ENCODE assay signal across 1 cellular context in the genomic region with DNA sequence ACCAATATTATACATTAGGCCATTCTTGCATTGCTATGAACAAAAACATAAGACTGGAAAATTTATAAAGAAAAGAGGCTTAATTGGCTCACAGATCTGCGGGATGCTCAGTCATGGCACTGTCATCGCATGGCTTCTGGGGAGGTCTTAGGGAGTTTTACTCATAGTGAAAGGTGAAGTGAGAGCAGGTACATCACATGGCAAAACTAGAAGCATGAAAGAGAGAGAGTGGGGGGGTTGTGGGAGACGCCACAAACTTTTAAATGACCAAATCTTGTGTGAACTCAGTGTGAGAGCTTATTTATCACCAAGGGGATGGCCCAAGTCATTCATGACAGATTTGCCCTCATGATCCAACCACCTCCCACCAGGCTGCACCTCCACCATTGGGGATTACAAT.
TF ChIP-seq lines count a peak whose summit lies in the region.

No MANE protein-coding gene starts in this region.

TF ChIP-seq in GM12878, 131 proteins besides CTCF, POLR2A, EP300 and RAD21 (continued from another document):
- TF ChIP-seq, protein P1, sequence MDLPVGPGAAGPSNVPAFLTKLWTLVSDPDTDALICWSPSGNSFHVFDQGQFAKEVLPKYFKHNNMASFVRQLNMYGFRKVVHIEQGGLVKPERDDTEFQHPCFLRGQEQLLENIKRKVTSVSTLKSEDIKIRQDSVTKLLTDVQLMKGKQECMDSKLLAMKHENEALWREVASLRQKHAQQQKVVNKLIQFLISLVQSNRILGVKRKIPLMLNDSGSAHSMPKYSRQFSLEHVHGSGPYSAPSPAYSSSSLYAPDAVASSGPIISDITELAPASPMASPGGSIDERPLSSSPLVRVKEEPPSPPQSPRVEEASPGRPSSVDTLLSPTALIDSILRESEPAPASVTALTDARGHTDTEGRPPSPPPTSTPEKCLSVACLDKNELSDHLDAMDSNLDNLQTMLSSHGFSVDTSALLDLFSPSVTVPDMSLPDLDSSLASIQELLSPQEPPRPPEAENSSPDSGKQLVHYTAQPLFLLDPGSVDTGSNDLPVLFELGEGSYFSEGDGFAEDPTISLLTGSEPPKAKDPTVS (IDR thresholded peaks at IDR 0.05; ENCODE audit: low read depth, low read length): no peak
- TF ChIP-seq, protein P2, sequence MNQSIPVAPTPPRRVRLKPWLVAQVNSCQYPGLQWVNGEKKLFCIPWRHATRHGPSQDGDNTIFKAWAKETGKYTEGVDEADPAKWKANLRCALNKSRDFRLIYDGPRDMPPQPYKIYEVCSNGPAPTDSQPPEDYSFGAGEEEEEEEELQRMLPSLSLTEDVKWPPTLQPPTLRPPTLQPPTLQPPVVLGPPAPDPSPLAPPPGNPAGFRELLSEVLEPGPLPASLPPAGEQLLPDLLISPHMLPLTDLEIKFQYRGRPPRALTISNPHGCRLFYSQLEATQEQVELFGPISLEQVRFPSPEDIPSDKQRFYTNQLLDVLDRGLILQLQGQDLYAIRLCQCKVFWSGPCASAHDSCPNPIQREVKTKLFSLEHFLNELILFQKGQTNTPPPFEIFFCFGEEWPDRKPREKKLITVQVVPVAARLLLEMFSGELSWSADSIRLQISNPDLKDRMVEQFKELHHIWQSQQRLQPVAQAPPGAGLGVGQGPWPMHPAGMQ (IDR thresholded peaks at IDR 0.05; ENCODE audit: borderline replicate concordance): no peak
- TF ChIP-seq IKZF2 (IDR thresholded peaks at IDR 0.05) (peak in 1 of 2 experiments; percentile 35; a peak in 2 of 4 replicates), MTA2 (IDR thresholded peaks at IDR 0.05; ENCODE audit: low read depth) (peak; percentile 64), SPI1 (IDR thresholded peaks at IDR 0.05; ENCODE audit: borderline replicate concordance, insufficient read depth, low read depth, low read length) (peak; percentile 27; the same call in 1 of the 2 replicates), IKZF1 (conservative IDR thresholded peaks at IDR 0.05) (peak; percentile 35; the same call in 1 of the 2 replicates)
- TF ChIP-seq, protein P3, sequence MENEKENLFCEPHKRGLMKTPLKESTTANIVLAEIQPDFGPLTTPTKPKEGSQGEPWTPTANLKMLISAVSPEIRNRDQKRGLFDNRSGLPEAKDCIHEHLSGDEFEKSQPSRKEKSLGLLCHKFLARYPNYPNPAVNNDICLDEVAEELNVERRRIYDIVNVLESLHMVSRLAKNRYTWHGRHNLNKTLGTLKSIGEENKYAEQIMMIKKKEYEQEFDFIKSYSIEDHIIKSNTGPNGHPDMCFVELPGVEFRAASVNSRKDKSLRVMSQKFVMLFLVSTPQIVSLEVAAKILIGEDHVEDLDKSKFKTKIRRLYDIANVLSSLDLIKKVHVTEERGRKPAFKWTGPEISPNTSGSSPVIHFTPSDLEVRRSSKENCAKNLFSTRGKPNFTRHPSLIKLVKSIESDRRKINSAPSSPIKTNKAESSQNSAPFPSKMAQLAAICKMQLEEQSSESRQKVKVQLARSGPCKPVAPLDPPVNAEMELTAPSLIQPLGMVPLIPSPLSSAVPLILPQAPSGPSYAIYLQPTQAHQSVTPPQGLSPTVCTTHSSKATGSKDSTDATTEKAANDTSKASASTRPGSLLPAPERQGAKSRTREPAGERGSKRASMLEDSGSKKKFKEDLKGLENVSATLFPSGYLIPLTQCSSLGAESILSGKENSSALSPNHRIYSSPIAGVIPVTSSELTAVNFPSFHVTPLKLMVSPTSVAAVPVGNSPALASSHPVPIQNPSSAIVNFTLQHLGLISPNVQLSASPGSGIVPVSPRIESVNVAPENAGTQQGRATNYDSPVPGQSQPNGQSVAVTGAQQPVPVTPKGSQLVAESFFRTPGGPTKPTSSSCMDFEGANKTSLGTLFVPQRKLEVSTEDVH (IDR thresholded peaks at IDR 0.05; ENCODE audit: low read depth, partially characterized antibody): no peak
- TF ChIP-seq, protein P4, sequence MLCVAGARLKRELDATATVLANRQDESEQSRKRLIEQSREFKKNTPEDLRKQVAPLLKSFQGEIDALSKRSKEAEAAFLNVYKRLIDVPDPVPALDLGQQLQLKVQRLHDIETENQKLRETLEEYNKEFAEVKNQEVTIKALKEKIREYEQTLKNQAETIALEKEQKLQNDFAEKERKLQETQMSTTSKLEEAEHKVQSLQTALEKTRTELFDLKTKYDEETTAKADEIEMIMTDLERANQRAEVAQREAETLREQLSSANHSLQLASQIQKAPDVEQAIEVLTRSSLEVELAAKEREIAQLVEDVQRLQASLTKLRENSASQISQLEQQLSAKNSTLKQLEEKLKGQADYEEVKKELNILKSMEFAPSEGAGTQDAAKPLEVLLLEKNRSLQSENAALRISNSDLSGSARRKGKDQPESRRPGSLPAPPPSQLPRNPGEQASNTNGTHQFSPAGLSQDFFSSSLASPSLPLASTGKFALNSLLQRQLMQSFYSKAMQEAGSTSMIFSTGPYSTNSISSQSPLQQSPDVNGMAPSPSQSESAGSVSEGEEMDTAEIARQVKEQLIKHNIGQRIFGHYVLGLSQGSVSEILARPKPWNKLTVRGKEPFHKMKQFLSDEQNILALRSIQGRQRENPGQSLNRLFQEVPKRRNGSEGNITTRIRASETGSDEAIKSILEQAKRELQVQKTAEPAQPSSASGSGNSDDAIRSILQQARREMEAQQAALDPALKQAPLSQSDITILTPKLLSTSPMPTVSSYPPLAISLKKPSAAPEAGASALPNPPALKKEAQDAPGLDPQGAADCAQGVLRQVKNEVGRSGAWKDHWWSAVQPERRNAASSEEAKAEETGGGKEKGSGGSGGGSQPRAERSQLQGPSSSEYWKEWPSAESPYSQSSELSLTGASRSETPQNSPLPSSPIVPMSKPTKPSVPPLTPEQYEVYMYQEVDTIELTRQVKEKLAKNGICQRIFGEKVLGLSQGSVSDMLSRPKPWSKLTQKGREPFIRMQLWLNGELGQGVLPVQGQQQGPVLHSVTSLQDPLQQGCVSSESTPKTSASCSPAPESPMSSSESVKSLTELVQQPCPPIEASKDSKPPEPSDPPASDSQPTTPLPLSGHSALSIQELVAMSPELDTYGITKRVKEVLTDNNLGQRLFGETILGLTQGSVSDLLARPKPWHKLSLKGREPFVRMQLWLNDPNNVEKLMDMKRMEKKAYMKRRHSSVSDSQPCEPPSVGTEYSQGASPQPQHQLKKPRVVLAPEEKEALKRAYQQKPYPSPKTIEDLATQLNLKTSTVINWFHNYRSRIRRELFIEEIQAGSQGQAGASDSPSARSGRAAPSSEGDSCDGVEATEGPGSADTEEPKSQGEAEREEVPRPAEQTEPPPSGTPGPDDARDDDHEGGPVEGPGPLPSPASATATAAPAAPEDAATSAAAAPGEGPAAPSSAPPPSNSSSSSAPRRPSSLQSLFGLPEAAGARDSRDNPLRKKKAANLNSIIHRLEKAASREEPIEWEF (IDR thresholded peaks at IDR 0.05; ENCODE audit: insufficient replicate concordance, low read depth, low read length): no peak
- TF ChIP-seq, protein P5, sequence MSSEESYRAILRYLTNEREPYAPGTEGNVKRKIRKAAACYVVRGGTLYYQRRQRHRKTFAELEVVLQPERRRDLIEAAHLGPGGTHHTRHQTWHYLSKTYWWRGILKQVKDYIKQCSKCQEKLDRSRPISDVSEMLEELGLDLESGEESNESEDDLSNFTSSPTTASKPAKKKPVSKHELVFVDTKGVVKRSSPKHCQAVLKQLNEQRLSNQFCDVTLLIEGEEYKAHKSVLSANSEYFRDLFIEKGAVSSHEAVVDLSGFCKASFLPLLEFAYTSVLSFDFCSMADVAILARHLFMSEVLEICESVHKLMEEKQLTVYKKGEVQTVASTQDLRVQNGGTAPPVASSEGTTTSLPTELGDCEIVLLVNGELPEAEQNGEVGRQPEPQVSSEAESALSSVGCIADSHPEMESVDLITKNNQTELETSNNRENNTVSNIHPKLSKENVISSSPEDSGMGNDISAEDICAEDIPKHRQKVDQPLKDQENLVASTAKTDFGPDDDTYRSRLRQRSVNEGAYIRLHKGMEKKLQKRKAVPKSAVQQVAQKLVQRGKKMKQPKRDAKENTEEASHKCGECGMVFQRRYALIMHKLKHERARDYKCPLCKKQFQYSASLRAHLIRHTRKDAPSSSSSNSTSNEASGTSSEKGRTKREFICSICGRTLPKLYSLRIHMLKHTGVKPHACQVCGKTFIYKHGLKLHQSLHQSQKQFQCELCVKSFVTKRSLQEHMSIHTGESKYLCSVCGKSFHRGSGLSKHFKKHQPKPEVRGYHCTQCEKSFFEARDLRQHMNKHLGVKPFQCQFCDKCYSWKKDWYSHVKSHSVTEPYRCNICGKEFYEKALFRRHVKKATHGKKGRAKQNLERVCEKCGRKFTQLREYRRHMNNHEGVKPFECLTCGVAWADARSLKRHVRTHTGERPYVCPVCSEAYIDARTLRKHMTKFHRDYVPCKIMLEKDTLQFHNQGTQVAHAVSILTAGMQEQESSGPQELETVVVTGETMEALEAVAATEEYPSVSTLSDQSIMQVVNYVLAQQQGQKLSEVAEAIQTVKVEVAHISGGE (CRISPR knock-in tag; IDR thresholded peaks at IDR 0.05): no peak
